14 cellular contexts compared by ENCODE assay signal in genomic region chr4:80216100-80216761, GRCh38. TPM values are rescaled to one million over a fixed set of nuclear protein-coding genes. Genes with fewer than 3 reads are reported as not detected.
"Had no signal": no experiment of that assay in that cellular context is flagged by ENCODE, and none has a peak within 500 bp of the region (broad histone marks: within the 10 kb centered on the region; RNA-seq: fewer than 3 reads in every experiment).

No MANE protein-coding gene starts in this region.

- H3K9me3 ChIP-seq: heart left ventricle, lower lobe of right lung, pancreas had no signal

- H3K4me1 ChIP-seq: heart left ventricle, lower lobe of right lung, pancreas had no signal

- DNase-seq: activated CD4-positive, alpha-beta T cell treated with anti-CD3 and anti-CD28 coated beads, Interleukin-2, amount 50 U/mL, for 1 hour; activated CD8-positive, alpha-beta memory T cell treated with anti-CD3 and anti-CD28 coated beads for 24 hours; activated gamma-delta T cell treated with Interleukin-2 at 50 U/mL for 16 hours; amniotic stem cell; effector CD4-positive, alpha-beta T cell; heart left ventricle; lower lobe of right lung; pancreas; stimulated activated CD4-positive, alpha-beta T cell treated with anti-CD3 and anti-CD28 coated beads, Interleukin-2, amount 100 ng/mL, for 24 hours had no signal

- H3K36me3 ChIP-seq: heart left ventricle, lower lobe of right lung, pancreas had no signal

- H3K27ac ChIP-seq: coronary artery, lower lobe of right lung, pancreas had no signal

- H3K4me3 ChIP-seq: coronary artery, heart left ventricle, lower lobe of right lung, pancreas had no signal

RNA-seq across cellular contexts. Expression of gene FGF5, which starts 50.2 kb away (rescaled TPM):
- total RNA-seq: lower lobe of right lung; neural crest cell; pancreas; T-helper 2 cell treated with Interferon-gamma antibody and Interleukin-4, amounts not matched to agents 100 ng/mL and 5 ng/mL, for 36 hours; ureter had no signal
- polyA plus RNA-seq: immature natural killer cell, pancreas had no signal
